Comparison of ENCODE assay signal across 9 cellular contexts in the genomic region with DNA sequence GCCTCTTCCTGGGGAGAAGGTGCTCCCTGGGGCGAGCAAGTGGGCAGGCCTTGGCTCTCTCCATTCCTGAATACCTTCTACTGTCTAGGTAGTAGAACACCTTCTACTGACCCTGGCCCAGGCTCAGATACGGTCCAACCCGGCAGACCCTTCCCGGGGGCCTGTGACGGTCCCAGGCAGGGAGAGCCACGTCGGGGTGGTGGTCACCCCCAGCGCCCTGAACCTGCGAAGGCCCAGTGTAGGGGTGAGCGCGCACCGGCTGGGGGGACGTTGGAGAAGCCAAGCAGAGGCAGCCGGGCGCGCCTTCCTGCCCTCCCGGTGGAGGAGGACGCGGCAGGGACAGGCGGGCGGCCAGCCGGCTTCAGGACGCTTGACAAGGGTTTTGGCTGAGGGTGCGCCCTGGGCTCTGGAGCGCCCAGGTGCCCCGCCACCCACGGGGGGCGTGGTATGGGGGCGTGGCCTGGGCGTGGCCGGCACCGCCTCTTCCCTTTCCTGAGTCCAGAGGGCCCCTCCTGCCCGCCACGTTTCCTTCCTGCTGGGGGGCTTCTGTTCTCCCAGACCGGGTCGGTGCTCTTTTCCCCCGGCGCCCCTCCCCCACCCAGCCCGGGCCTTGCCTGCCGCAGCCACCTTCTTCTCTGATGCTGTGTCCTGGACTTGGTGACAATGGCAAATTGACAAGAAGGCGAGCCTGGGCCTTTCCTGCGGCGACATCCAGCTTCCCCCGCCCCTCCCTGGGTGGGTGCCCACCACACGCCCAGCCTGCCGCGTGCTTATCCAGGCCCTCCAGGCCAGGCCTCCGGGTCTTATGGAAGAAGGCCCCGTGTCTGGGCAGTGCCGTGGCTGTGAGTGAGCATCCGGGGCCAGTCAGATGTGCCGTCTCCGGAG. TPM values are rescaled to one million over a fixed set of nuclear protein-coding genes. Genes with fewer than 3 reads are reported as not detected.
DNase-seq lines count a peak whose midpoint lies in the region; ATAC-seq and TF ChIP-seq lines count a peak whose summit lies in the region.
"Had no signal": no experiment of that assay in that cellular context is flagged by ENCODE, and none has a peak within 500 bp of the region (broad histone marks: within the 10 kb centered on the region; RNA-seq: fewer than 3 reads in every experiment).

No MANE protein-coding gene starts in this region.

- no peak overlapping the region for H4K91ac ChIP-seq in mesenchymal stem cell (ENCODE audit: low read length)

- H3K27ac ChIP-seq in duodenal mucosa (ENCODE audit: low read depth, low read length): peak overlapping the region; percentile 23
- H3K27ac ChIP-seq in mesenchymal stem cell (ENCODE audit: low read length, poor library complexity, severe bottlenecking): no peak overlapping the region
- H3K27ac ChIP-seq: KMS-11 had no signal

- H2BK12ac ChIP-seq in mesenchymal stem cell (ENCODE audit: low read length in 2 of 2): no peak overlapping the region

- H3K27me3 ChIP-seq in duodenal mucosa (ENCODE audit: control insufficient read depth in 1 of 2, insufficient read depth in 2 of 2, low read length in 2 of 2): no peaks in the 10 kb centered on the region
- peaks cover 0 to 3% of the 10 kb centered on the region in 2 experiments for H3K27me3 ChIP-seq in mesenchymal stem cell (ENCODE audit: control insufficient read depth in 1 of 2, insufficient read depth in 1 of 2, low read length in 2 of 2)

- no peak overlapping the region for H3K4me2 ChIP-seq in mesenchymal stem cell (ENCODE audit: low read length, poor library complexity, severe bottlenecking)
- H3K4me2 ChIP-seq: KMS-11 had no signal

- no peaks in the 10 kb centered on the region for H3K79me1 ChIP-seq in mesenchymal stem cell (replicated peaks; ENCODE audit: low read length, poor library complexity, severe bottlenecking)

- peaks cover 19 to 28% of the 10 kb centered on the region in 2 donors for H3K4me1 ChIP-seq in duodenal mucosa (ENCODE audit: control insufficient read depth in 1 of 2, insufficient read depth in 2 of 2, low read length in 2 of 2)
- H3K4me1 ChIP-seq in mesenchymal stem cell (ENCODE audit: control insufficient read depth, insufficient read depth, low read depth, low read length): peaks cover 9% of the 10 kb centered on the region

- H3K9me3 ChIP-seq in duodenal mucosa (ENCODE audit: control insufficient read depth in 1 of 2, low read length in 2 of 2): no peaks in the 10 kb centered on the region
- H3K9me3 ChIP-seq in mesenchymal stem cell (ENCODE audit: control insufficient read depth, low read length): no peaks in the 10 kb centered on the region

- H3K4me3 Mint-ChIP-seq in natural killer cell: peak overlapping the region; percentile 80
- peak overlapping the region; percentile 91 to 92 for H3K4me3 Mint-ChIP-seq in stimulated activated naive CD8-positive, alpha-beta T cell treated with anti-CD3 and anti-CD28 coated beads, Interleukin-15, amount 100 ng/mL, for 72 hours

- H2AFZ ChIP-seq in mesenchymal stem cell (ENCODE audit: low read depth, low read length): no peak overlapping the region

- H3K27me3 Mint-ChIP-seq in natural killer cell (ENCODE audit: low read depth in 2 of 2): peaks cover 0 to 3% of the 10 kb centered on the region in 2 donors
- no peaks in the 10 kb centered on the region for H3K27me3 Mint-ChIP-seq in stimulated activated naive CD8-positive, alpha-beta T cell treated with anti-CD3 and anti-CD28 coated beads, Interleukin-15, amount 100 ng/mL, for 72 hours

- H3K4me3 ChIP-seq in duodenal mucosa (ENCODE audit: low read depth in 1 of 2, low read length in 2 of 2) (peak overlapping the region; percentile 76 to 78), mesenchymal stem cell (ENCODE audit: insufficient read depth in 1 of 2, low read depth in 1 of 2, low read length in 2 of 2) (no peak overlapping the region)

- intact Hi-C loops in natural killer cell (cut with micrococcal nuclease): no loop called here

- WGBS in mesenchymal stem cell: 48% methylated on average over 53 of the region's 53 CpGs

- no peak overlapping the region for H2AK5ac ChIP-seq in mesenchymal stem cell (ENCODE audit: low read length, severe bottlenecking)

- H3K9me3 Mint-ChIP-seq in natural killer cell: peaks cover 0 to 2% of the 10 kb centered on the region in 2 donors
- H3K9me3 Mint-ChIP-seq in stimulated activated naive CD8-positive, alpha-beta T cell treated with anti-CD3 and anti-CD28 coated beads, Interleukin-15, amount 100 ng/mL, for 72 hours: peaks cover 5 to 7% of the 10 kb centered on the region in 2 donors

- no peak overlapping the region for H3K23ac ChIP-seq in mesenchymal stem cell (ENCODE audit: low read length in 2 of 2)

- H3K36me3 Mint-ChIP-seq in natural killer cell: no peaks in the 10 kb centered on the region

- peaks cover 5 to 17% of the 10 kb centered on the region in 2 donors for H3K4me1 Mint-ChIP-seq in natural killer cell
- peaks cover 40% of the 10 kb centered on the region for H3K4me1 Mint-ChIP-seq in stimulated activated naive CD8-positive, alpha-beta T cell treated with anti-CD3 and anti-CD28 coated beads, Interleukin-15, amount 100 ng/mL, for 72 hours

- in situ Hi-C loops in GM13977 (cut with MboI; ENCODE audit: low pct_unique_long_range_greater_than_20kb, low sequenced_read_pairs, unreplicated experiment): no loop called here

- H2BK120ac ChIP-seq in mesenchymal stem cell (ENCODE audit: low read depth, low read length): no peak overlapping the region

- H3K4ac ChIP-seq in mesenchymal stem cell (ENCODE audit: low read depth in 1 of 2, low read length in 2 of 2): no peak overlapping the region

- no peak overlapping the region for H2BK15ac ChIP-seq in mesenchymal stem cell (ENCODE audit: low read depth, poor library complexity, severe bottlenecking)

- H4K8ac ChIP-seq in mesenchymal stem cell (ENCODE audit: low read length): no peak overlapping the region

- ATAC-seq in HG03135 (IDR thresholded peaks at IDR 0.05; ENCODE audit: unreplicated experiment) (peak; percentile 73), natural killer cell (peak; percentile 73 to 82 (median 74))
- ATAC-seq in stimulated activated naive CD8-positive, alpha-beta T cell treated with anti-CD3 and anti-CD28 coated beads, Interleukin-15, amount 100 ng/mL, for 72 hours: peak; percentile 85

- no peaks in the 10 kb centered on the region for H3K36me3 ChIP-seq in duodenal mucosa (ENCODE audit: control insufficient read depth in 1 of 2, insufficient read depth in 2 of 2, low read length in 2 of 2)
- H3K36me3 ChIP-seq in mesenchymal stem cell (ENCODE audit: control insufficient read depth in 1 of 2, insufficient read depth in 2 of 2, low read depth in 1 of 2, low read length in 2 of 2): no peaks in the 10 kb centered on the region

- TF ChIP-seq CTCF in GM13977 (IDR thresholded peaks at IDR 0.05; ENCODE audit: extremely low read depth, insufficient read depth, missing control alignments): no peak
- no peak for TF ChIP-seq CTCF in natural killer cell (IDR thresholded peaks at IDR 0.05)

- H3K18ac ChIP-seq in mesenchymal stem cell (ENCODE audit: low read depth in 1 of 2, low read length in 2 of 2): no peak overlapping the region

- H3K27ac Mint-ChIP-seq in natural killer cell: peak overlapping the region; percentile 46 to 75
- H3K27ac Mint-ChIP-seq in stimulated activated naive CD8-positive, alpha-beta T cell treated with anti-CD3 and anti-CD28 coated beads, Interleukin-15, amount 100 ng/mL, for 72 hours: peak overlapping the region; percentile 96 to 98

- no peak overlapping the region for H3K14ac ChIP-seq in mesenchymal stem cell (ENCODE audit: low read length in 2 of 2)

- DNase-seq in GM13977 (ENCODE audit: low spot score) (peak; percentile 96), natural killer cell (peak; percentile 47), NCI-H1048 (lab: John Stamatoyannopoulos, UW) (no peak), mesenchymal stem cell (no peak)
- peak; percentile 61 to 71 for DNase-seq in activated CD4-positive, alpha-beta T cell treated with anti-CD3 and anti-CD28 coated beads for 4 hours
- peak; percentile 70 to 75 for DNase-seq in stimulated activated naive CD8-positive, alpha-beta T cell treated with anti-CD3 and anti-CD28 coated beads, Interleukin-15, amount 100 ng/mL, for 72 hours

- no peak overlapping the region for H2BK5ac ChIP-seq in mesenchymal stem cell (ENCODE audit: low read depth, low read length, poor library complexity, severe bottlenecking)

- peak overlapping the region; percentile 63 to 85 for H3K9ac ChIP-seq in duodenal mucosa (ENCODE audit: low read depth in 1 of 2, low read length in 2 of 2)
- H3K9ac ChIP-seq in mesenchymal stem cell (ENCODE audit: low read length): no peak overlapping the region
- H3K9ac ChIP-seq: KMS-11 had no signal

RNA-seq across cellular contexts. Expression of a gene that starts 24.5 kb away (rescaled TPM):
- total RNA-seq in natural killer cell: 10 to 100 TPM; 26.5 to 35.5 (median 31.7) TPM
- polyA plus RNA-seq in mesenchymal stem cell (2013, experiment 1 of 2): 1.2 TPM
- polyA plus RNA-seq in mesenchymal stem cell (2013, experiment 2 of 2): 0.86 TPM

RNA-seq across cellular contexts. Expression of a gene that starts 56.4 kb away (rescaled TPM):
- 1 to 10 TPM in 2 of 3 donors, under 1 TPM in 1; 0.75 to 2.2 (median 1.4) TPM for total RNA-seq in natural killer cell
- not detected for polyA plus RNA-seq in mesenchymal stem cell (2013, experiment 1 of 2)
- not detected for polyA plus RNA-seq in mesenchymal stem cell (2013, experiment 2 of 2)

Comparison
In these comparisons a context has a peak if more than half of its experiments do, and no peak if none do; other contexts are left out.
1. DNase-seq: peak in GM13977 (single experiment), activated CD4-positive, alpha-beta T cell treated with anti-CD3 and anti-CD28 coated beads for 4 hours (2 of 2), natural killer cell (single experiment) and stimulated activated naive CD8-positive, alpha-beta T cell treated with anti-CD3 and anti-CD28 coated beads, Interleukin-15, amount 100 ng/mL, for 72 hours (2 of 2); none in NCI-H1048 (single experiment) and mesenchymal stem cell (single experiment).
2. H3K4me3 ChIP-seq: peak in duodenal mucosa (2 of 2); none in mesenchymal stem cell (0 of 2).
3. Peak in every context shown above with its lines, with median percentiles within 50 percentile points of each other: ATAC-seq.